Comparison of ENCODE assay signal across 21 cellular contexts in the genomic region with DNA sequence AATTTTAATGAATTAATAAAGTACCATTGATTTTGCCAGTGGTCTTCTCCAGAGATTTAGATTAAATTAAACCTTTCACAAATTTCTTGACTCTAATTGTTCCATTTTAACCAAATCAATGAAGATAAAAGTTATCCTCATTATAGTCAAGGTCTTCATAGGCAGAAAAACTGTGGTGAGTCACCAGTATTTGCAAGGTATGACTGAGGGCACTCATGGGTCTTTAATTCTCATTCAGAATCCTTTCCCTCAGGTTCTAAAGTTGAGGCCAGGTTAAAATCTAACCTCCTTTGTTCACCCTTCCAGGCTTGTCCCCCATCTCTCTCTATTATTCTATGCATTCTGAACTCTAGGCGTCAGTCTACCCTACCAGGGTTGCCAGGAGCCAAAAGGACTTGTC.
"Had no signal": no experiment of that assay in that cellular context is flagged by ENCODE, and none has a peak within 500 bp of the region (broad histone marks: within the 10 kb centered on the region; RNA-seq: fewer than 3 reads in every experiment).

No MANE protein-coding gene starts in this region.

- H3K27ac ChIP-seq: body of pancreas, esophagus muscularis mucosa, gastrocnemius medialis, spleen, thoracic aorta, vagina had no signal

- H3K27me3 ChIP-seq: body of pancreas, esophagus muscularis mucosa, gastrocnemius medialis, spleen, vagina had no signal

- H3K4me1 ChIP-seq: body of pancreas, esophagus muscularis mucosa, gastrocnemius medialis, spleen had no signal

- DNase-seq: activated CD4-positive, alpha-beta T cell treated with anti-CD3 and anti-CD28 coated beads for 1 hour; activated CD4-positive, alpha-beta T cell treated with anti-CD3 and anti-CD28 coated beads, Interleukin-2, amount 50 U/mL, for 1 hour; activated CD8-positive, alpha-beta T cell treated with anti-CD3 and anti-CD28 coated beads, Interleukin-2, amount 10 ng/mL, durations not matched to agents 7 days and 5 days; activated gamma-delta T cell treated with Interleukin-2 at 50 U/mL for 16 hours; anterior cingulate cortex; body of pancreas; caudate nucleus; effector CD4-positive, alpha-beta T cell; gastrocnemius medialis; head of caudate nucleus; hypothalamus; left colon; mesendoderm; naive B cell; nucleus accumbens; spleen; stimulated activated CD4-positive, alpha-beta T cell treated with anti-CD3 and anti-CD28 coated beads, Interleukin-4, amount 100 ng/mL, for 1 hour; stimulated activated naive CD4-positive, alpha-beta T cell treated with Interleukin-2 at 50 U/mL for 16 hours had no signal

- H3K36me3 ChIP-seq: esophagus muscularis mucosa, gastrocnemius medialis, spleen, thoracic aorta, vagina had no signal

- H3K9me3 ChIP-seq: body of pancreas, esophagus muscularis mucosa, gastrocnemius medialis, spleen, thoracic aorta, vagina had no signal

- ATAC-seq: activated CD8-positive, alpha-beta T cell treated with anti-CD3 and anti-CD28 coated beads, Interleukin-2, amount 10 ng/mL, durations not matched to agents 7 days and 5 days; body of pancreas; gastrocnemius medialis; left colon had no signal

- H3K4me3 ChIP-seq: body of pancreas, esophagus muscularis mucosa, gastrocnemius medialis, spleen, thoracic aorta, vagina had no signal
